Comparison of ENCODE assay signal across 11 cellular contexts in the genomic region with DNA sequence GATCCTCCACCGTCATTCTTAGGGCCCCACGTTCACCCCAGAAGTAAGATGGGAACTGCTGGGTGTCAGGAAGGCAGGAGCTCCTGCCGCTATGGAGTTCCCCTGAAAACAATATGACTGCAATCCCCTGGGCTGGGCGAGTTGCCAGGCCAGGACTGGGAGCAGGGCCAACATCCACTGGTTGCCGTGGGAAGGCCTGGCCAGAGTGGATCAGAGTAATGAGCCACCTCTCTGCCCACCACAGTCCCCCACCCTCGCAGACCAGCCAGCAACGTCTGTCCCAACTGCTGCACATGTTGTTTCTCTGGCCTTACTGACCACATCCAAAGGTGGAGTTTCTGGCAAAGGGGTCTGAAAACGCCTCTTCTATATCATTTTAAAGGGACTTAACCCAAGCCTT.
DNase-seq lines count a peak whose midpoint lies in the region; ATAC-seq, FAIRE-seq and TF ChIP-seq lines count a peak whose summit lies in the region.
"Had no signal": no experiment of that assay in that cellular context is flagged by ENCODE, and none has a peak within 500 bp of the region (broad histone marks: within the 10 kb centered on the region; RNA-seq: fewer than 3 reads in every experiment).

No MANE protein-coding gene starts in this region.

- POLR2A ChIA-PET in A549 (lab: Yijun Ruan, JAX): no interaction called here

- TF ChIP-seq EP300 in A549 (IDR thresholded peaks at IDR 0.05): no peak

- 17% methylated on average over 8 of the region's 8 CpGs for whole genome bisulfite sequencing in A549 (ENCODE audit: missing lambda C conversion rate)

- no peaks in the 10 kb centered on the region for H3K9me3 ChIP-seq in A549

- H3K4me2 ChIP-seq in A549: peak overlapping the region; percentile 17; the same call in 2 of the 3 replicates

- TF ChIP-seq RAD21 in A549 (conservative IDR thresholded peaks at IDR 0.05 in 1 of 2, IDR thresholded peaks at IDR 0.05 in 1 of 2): no peak

- CTCF ChIA-PET in A549 (lab: Yijun Ruan, JAX): interaction anchor here (1.1 to 4.7 kb wide), 4 partner anchors 9 to 39 kb away, joined by 3 to 27 read pairs (median 10); no protein-coding TSS in a partner anchor

- no peak for FAIRE-seq in A549 (lab: Jason Lieb, UNC)

- no peak for TF ChIP-seq CTCF in A549 (IDR thresholded peaks at IDR 0.05)

- H3K4me3 ChIP-seq in A549: no peak overlapping the region
- H3K4me3 ChIP-seq: spleen had no signal

- peak in 1 of 2 experiments; percentile 44 for DNase-seq in A549 (ENCODE audit: low read depth in 1 of 2, low spot score in 1 of 2)
- DNase-seq in KBM-7: peak; percentile 7
- DNase-seq in astrocyte of the hippocampus (ENCODE audit: low read depth, low spot score): peak; percentile 98
- peak; percentile 93 for DNase-seq in kidney tubule cell (ENCODE audit: low spot score)
- DNase-seq in KG1 (lab: John Stamatoyannopoulos, UW): no peak
- DNase-seq: activated naive CD8-positive, alpha-beta T cell treated with anti-CD3 and anti-CD28 coated beads, Interleukin-2, amount 10 ng/mL, durations not matched to agents 7 days and 5 days; DND-41; spleen had no signal

- no peak for TF ChIP-seq POLR2A in A549 (IDR thresholded peaks at IDR 0.05; ENCODE audit: low read length)

- H3K4me1 ChIP-seq in A549: peaks cover 8% of the 10 kb centered on the region
- H3K4me1 ChIP-seq: spleen had no signal

- in situ Hi-C loops in KBM-7 (cut with MboI; ENCODE audit: low pct_unique_long_range_greater_than_20kb, low sequenced_read_pairs): no loop called here

- H3K27ac ChIP-seq in A549: peak overlapping the region; percentile 40 to 44; a peak in 3 of 6 replicates
- H3K27ac ChIP-seq: spleen had no signal

- peak; percentile 53 to 78; a peak in 4 of 6 replicates for ATAC-seq in A549
- no peak for ATAC-seq in HG03439 (IDR thresholded peaks at IDR 0.05; ENCODE audit: unreplicated experiment)
- no peak for ATAC-seq in GM19328 (IDR thresholded peaks at IDR 0.05; ENCODE audit: unreplicated experiment)
- no peak for ATAC-seq in HG03521 (IDR thresholded peaks at IDR 0.05; ENCODE audit: unreplicated experiment)

TF ChIP-seq in A549, 52 proteins besides CTCF, POLR2A, EP300 and RAD21:
- TF ChIP-seq SREBF2 (IDR thresholded peaks at IDR 0.05) (no peak), CEBPB (IDR thresholded peaks at IDR 0.05) (no peak)

Comparison
In these comparisons a context has a peak if more than half of its experiments do, and no peak if none do; other contexts are left out.
1. ATAC-seq: peak in A549 (2 of 2); none in HG03439 (single experiment), GM19328 (single experiment) and HG03521 (single experiment).